14 cellular contexts compared by ENCODE assay signal in genomic region chr6:170256641-170257040, GRCh38. TPM values are rescaled to one million over a fixed set of nuclear protein-coding genes. Genes with fewer than 3 reads are reported as not detected.
A peak's percentile ranks its signal among the peaks of the same experiment; 100 is the strongest.
DNase-seq lines count a peak whose midpoint lies in the region; ATAC-seq and TF ChIP-seq lines count a peak whose summit lies in the region.
"Had no signal": no experiment of that assay in that cellular context is flagged by ENCODE, and none has a peak within 500 bp of the region (broad histone marks: within the 10 kb centered on the region; RNA-seq: fewer than 3 reads in every experiment).

No MANE protein-coding gene starts in this region.

- no peaks in the 10 kb centered on the region for H3K9me3 Mint-ChIP-seq in GM23338
- H3K9me3 Mint-ChIP-seq: CD4-positive, alpha-beta T cell had no signal

- no peaks in the 10 kb centered on the region for H3K79me1 ChIP-seq in neuronal stem cell (ENCODE audit: low read depth, low read length)

- no peaks in the 10 kb centered on the region for H3K4me1 Mint-ChIP-seq in GM23338

- no peak overlapping the region for H4K91ac ChIP-seq in neuronal stem cell (ENCODE audit: low read depth, low read length, poor library complexity)

- no peak overlapping the region for H3K27ac Mint-ChIP-seq in GM23338
- H3K27ac Mint-ChIP-seq: CD4-positive, alpha-beta T cell had no signal

- H2BK15ac ChIP-seq in neuronal stem cell (ENCODE audit: low read length) = peak overlapping the region; percentile 75

- H3K4me1 ChIP-seq in GM23338 (ENCODE audit: insufficient read depth) = no peaks in the 10 kb centered on the region
- H3K4me1 ChIP-seq in neuronal stem cell (ENCODE audit: control insufficient read depth in 2 of 2, insufficient read depth in 1 of 2, low read depth in 1 of 2, low read length in 2 of 2) = peaks cover 0 to 7% of the 10 kb centered on the region in 2 donors
- H3K4me1 ChIP-seq in aorta (ENCODE audit: control insufficient read depth in 1 of 2, insufficient read depth in 2 of 2, low read length in 2 of 2) = no peaks in the 10 kb centered on the region
- H3K4me1 ChIP-seq: A549, Caco-2 had no signal

- H4K20me1 ChIP-seq in GM23338 (replicated peaks; ENCODE audit: insufficient read depth) = no peaks in the 10 kb centered on the region

- H3K4ac ChIP-seq in neuronal stem cell (ENCODE audit: low read length) = no peak overlapping the region

- H3K27ac ChIP-seq in GM23338 (ENCODE audit: low read depth) (no peak overlapping the region), neuronal stem cell (replicated peaks; ENCODE audit: low read length) (no peak overlapping the region), aorta (ENCODE audit: low read depth in 1 of 2, low read length in 2 of 2) (no peak overlapping the region)
- H3K27ac ChIP-seq: 22Rv1, A549, C4-2B had no signal

- H3K4me3 ChIP-seq in GM23338 (no peak overlapping the region), neuronal stem cell (ENCODE audit: low read length in 2 of 2) (no peak overlapping the region), aorta (ENCODE audit: low read length in 2 of 2) (no peak overlapping the region)
- H3K4me3 ChIP-seq: A549 had no signal

- no peaks in the 10 kb centered on the region for H3F3A ChIP-seq in GM23338 (replicated peaks; ENCODE audit: low read depth)

- H3K18ac ChIP-seq in neuronal stem cell (ENCODE audit: low read length) = peak overlapping the region; percentile 25

- no peak for TF ChIP-seq CTCF in GM23338 (conservative IDR thresholded peaks at IDR 0.05; ENCODE audit: low read depth in 2 of 2)

- ATAC-seq in GM23338 (no peak), aorta (ENCODE audit: low FRiP score) (no peak), HG03196 (IDR thresholded peaks at IDR 0.05; ENCODE audit: unreplicated experiment) (no peak)
- ATAC-seq: A549 had no signal

- no peak overlapping the region for H2BK120ac ChIP-seq in neuronal stem cell (ENCODE audit: low read depth, low read length)

- H3K4me2 ChIP-seq in GM23338 = no peak overlapping the region
- no peak overlapping the region for H3K4me2 ChIP-seq in neuronal stem cell (ENCODE audit: insufficient read depth, low read length, poor library complexity, severe bottlenecking)
- H3K4me2 ChIP-seq: A549 had no signal

- H3K14ac ChIP-seq in neuronal stem cell (ENCODE audit: low read length) = no peak overlapping the region

- peaks cover 2% of the 10 kb centered on the region for H3K27me3 Mint-ChIP-seq in GM23338 (ENCODE audit: insufficient read depth, low read depth, poor library complexity)

- H3K36me3 ChIP-seq in GM23338 (ENCODE audit: insufficient read depth) (no peaks in the 10 kb centered on the region), neuronal stem cell (replicated peaks in 1 of 2; ENCODE audit: control insufficient read depth in 2 of 2, insufficient read depth in 2 of 2, low read length in 2 of 2) (no peaks in the 10 kb centered on the region), aorta (ENCODE audit: control insufficient read depth in 1 of 2, insufficient read depth in 2 of 2, low read length in 1 of 2) (no peaks in the 10 kb centered on the region)

- H3K9me2 ChIP-seq in GM23338 (ENCODE audit: insufficient read depth) = no peaks in the 10 kb centered on the region

- DNase-seq in activated effector memory CD4-positive, alpha-beta T cell treated with anti-CD3 and anti-CD28 coated beads, Interleukin-2, amount 50 U/mL, for 16 hours = peak; percentile 33
- no peak for DNase-seq in activated effector memory CD4-positive, alpha-beta T cell treated with Interleukin-2 at 50 U/mL for 16 hours
- DNase-seq in GM23338 (ENCODE audit: low spot score) = no peak
- DNase-seq in neuronal stem cell (ENCODE audit: low spot score) = no peak
- DNase-seq in aorta = peak; percentile 24 to 71
- no peak for DNase-seq in HK-2 (ENCODE audit: unreplicated experiment)
- DNase-seq: AML-193; CD4-positive, alpha-beta T cell; HCEC 1CT had no signal

- intact Hi-C loops in aorta (cut with DNase I) = no loop called here

- no peak overlapping the region for H3K23ac ChIP-seq in neuronal stem cell (ENCODE audit: low read depth, low read length, poor library complexity)

- H3K9ac ChIP-seq in neuronal stem cell (ENCODE audit: low read depth, low read length, poor library complexity) = no peak overlapping the region

- no peaks in the 10 kb centered on the region for H3K36me3 Mint-ChIP-seq in GM23338 (ENCODE audit: low read depth)

- H2AFZ ChIP-seq in GM23338 (0 out of 2 replicates have a peak overlapping the region, but pooled peaks have one; percentile 33), neuronal stem cell (ENCODE audit: low read length) (no peak overlapping the region)

- peak overlapping the region; percentile 31 for H2AK5ac ChIP-seq in neuronal stem cell (ENCODE audit: low read depth, low read length)

- H3K9me3 ChIP-seq in neuronal stem cell (replicated peaks in 1 of 2; ENCODE audit: control insufficient read depth in 2 of 2, insufficient read depth in 1 of 2, low read depth in 1 of 2, low read length in 2 of 2) (no peaks in the 10 kb centered on the region), aorta (ENCODE audit: control insufficient read depth, low read length) (no peaks in the 10 kb centered on the region)
- H3K9me3 ChIP-seq: A549, Caco-2 had no signal

- no peaks in the 10 kb centered on the region for H3K79me2 ChIP-seq in GM23338 (replicated peaks; ENCODE audit: insufficient read depth)

- H2BK5ac ChIP-seq in neuronal stem cell (ENCODE audit: low read length) = no peak overlapping the region

- no peaks in the 10 kb centered on the region for H3K27me3 ChIP-seq in GM23338 (ENCODE audit: insufficient read depth)
- H3K27me3 ChIP-seq in neuronal stem cell (ENCODE audit: control insufficient read depth in 3 of 3, insufficient read depth in 3 of 3, low read depth in 1 of 3, low read length in 3 of 3) = no peaks in the 10 kb centered on the region
- H3K27me3 ChIP-seq in aorta (ENCODE audit: control insufficient read depth in 1 of 2, insufficient read depth in 2 of 2, low read length in 1 of 2) = no peaks in the 10 kb centered on the region

- no peak overlapping the region for H2BK12ac ChIP-seq in neuronal stem cell (ENCODE audit: low read length)

- no peak overlapping the region for H4K8ac ChIP-seq in neuronal stem cell (ENCODE audit: low read depth, low read length)

- H3K4me3 Mint-ChIP-seq in GM23338 = no peak overlapping the region
- H3K4me3 Mint-ChIP-seq: CD4-positive, alpha-beta T cell had no signal

- WGBS in neuronal stem cell (ENCODE audit: extremely low coverage in 2 of 2, insufficient read length in 2 of 2, insufficient replicate concordance in 1 of 2), 2 donors = no CpG with 5 or more reads among the region's 21 CpGs
- WGBS in aorta, 2 donors = 90 to 91% methylated on average over 21 of the region's 21 CpGs

TF ChIP-seq in GM23338, 12 proteins besides CTCF, POLR2A, EP300 and RAD21 (continues in another document):
- TF ChIP-seq REST (IDR thresholded peaks at IDR 0.05; ENCODE audit: unreplicated experiment) (no peak), NANOG (IDR thresholded peaks at IDR 0.05; ENCODE audit: borderline replicate concordance) (no peak), ETS1 (IDR thresholded peaks at IDR 0.05) (no peak), EZH2phosphoT487 (IDR thresholded peaks at IDR 0.05; ENCODE audit: unreplicated experiment) (no peak), ZNF331 (CRISPR knock-in tag; IDR thresholded peaks at IDR 0.05; ENCODE audit: low read depth) (no peak), STAT1 (IDR thresholded peaks at IDR 0.05; ENCODE audit: unreplicated experiment) (no peak), CREB1 (CRISPR knock-in tag; IDR thresholded peaks at IDR 0.05; ENCODE audit: low read depth) (no peak), JUNB (IDR thresholded peaks at IDR 0.05; ENCODE audit: unreplicated experiment) (no peak)

RNA-seq across cellular contexts. Expression of gene DLL1, which starts 34.2 kb away (rescaled TPM):
- total RNA-seq in GM23338 (2014; rRNA removed; shearing (Covaris generic)) = 4.6 and 4.8 TPM in 2 replicates
- polyA plus RNA-seq in GM23338 (2016; fragmentation: Nextera tagmentation; extraction: Ambion mirVana) (2.2 and 2.6 TPM in 2 replicates), aorta (1 to 10 TPM in 1 of 2 donors, under 1 TPM in 1; 0.13 to 4.0 TPM)
- polyA plus RNA-seq in neuronal stem cell (2013, experiment 1 of 2) = 66.9 TPM
- polyA plus RNA-seq in neuronal stem cell (2013, experiment 2 of 2) = 67.5 TPM
- total RNA-seq in aorta = 10 to 100 TPM; 24.8 to 30.5 TPM

RNA-seq across cellular contexts. Expression of gene FAM120B, which starts 49.9 kb away (rescaled TPM):
- 14.4 and 16.7 TPM in 2 replicates for total RNA-seq in GM23338 (2014; rRNA removed; shearing (Covaris generic))
- polyA plus RNA-seq in GM23338 (2016; fragmentation: Nextera tagmentation; extraction: Ambion mirVana) (5.8 and 7.2 TPM in 2 replicates), aorta (10 to 100 TPM in 1 of 2 donors, 1 to 10 TPM in 1; 5.5 to 10.7 TPM)
- polyA plus RNA-seq in neuronal stem cell (2013, experiment 1 of 2) = 18.0 TPM
- 17.8 TPM for polyA plus RNA-seq in neuronal stem cell (2013, experiment 2 of 2)
- total RNA-seq in aorta = 10 to 100 TPM; 30.2 to 38.5 TPM

Comparison
In these comparisons a context has a peak if more than half of its experiments do, and no peak if none do; other contexts are left out.
1. DNase-seq: peak in activated effector memory CD4-positive, alpha-beta T cell treated with anti-CD3 and anti-CD28 coated beads, Interleukin-2, amount 50 U/mL, for 16 hours (single experiment) and aorta (2 of 2); none in activated effector memory CD4-positive, alpha-beta T cell treated with Interleukin-2 at 50 U/mL for 16 hours (single experiment), GM23338 (single experiment), neuronal stem cell (single experiment) and HK-2 (single experiment).